In the genomic region with DNA sequence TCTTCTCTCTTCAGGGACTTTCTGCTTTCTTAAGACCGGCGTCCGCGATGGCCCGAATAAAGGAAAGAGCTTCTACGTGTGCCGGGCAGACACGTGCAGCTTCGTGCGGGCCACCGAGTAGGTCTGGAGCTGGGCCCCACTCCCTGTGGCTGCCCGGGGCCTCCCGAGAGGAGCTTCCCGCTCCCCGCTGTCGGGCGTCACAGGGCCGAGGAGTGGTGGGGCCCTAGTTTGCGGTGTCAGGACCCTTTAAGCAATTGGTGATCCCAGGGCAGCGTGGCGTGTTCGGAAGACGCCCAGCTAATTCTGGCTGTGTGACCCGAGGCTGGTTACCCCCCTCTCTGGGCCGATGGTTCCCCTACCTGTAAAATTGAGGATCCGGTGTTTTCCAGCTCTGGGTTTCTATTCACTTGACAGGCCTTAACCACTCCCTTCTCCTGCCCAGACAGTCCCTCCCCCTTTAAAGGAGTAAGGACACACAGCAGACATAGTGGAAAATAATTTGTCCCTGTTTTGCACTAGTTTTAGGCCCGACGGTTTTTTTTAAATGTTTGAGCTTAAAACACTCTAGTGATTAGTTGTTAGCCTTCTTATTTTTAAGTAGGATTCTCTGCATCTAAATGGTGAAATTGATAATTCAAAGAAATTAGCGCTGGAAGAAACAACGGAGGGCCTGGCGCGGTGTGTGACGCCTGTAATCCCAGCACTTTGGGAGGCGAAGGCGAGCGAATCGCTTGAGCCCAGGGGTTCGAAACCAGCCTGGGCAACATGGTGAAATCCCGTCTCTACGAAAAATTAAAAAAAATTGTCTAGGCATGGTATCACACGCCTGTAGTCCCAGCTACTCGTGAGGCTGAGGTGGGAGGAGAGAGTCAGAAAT, we compare ENCODE assay signal across 8 cellular contexts. TPM values are rescaled to one million over a fixed set of nuclear protein-coding genes. Genes with fewer than 3 reads are reported as not detected.
DNase-seq lines count a peak whose midpoint lies in the region; ATAC-seq, FAIRE-seq and TF ChIP-seq lines count a peak whose summit lies in the region.

No MANE protein-coding gene starts in this region.

- H3K4ac ChIP-seq in neuronal stem cell (ENCODE audit: low read length): no peak overlapping the region

- H2BK120ac ChIP-seq in neuronal stem cell (ENCODE audit: low read depth, low read length): no peak overlapping the region

- FAIRE-seq in HTR-8/SVneo (lab: Jason Lieb, UNC): no peak

- H3K4me1 ChIP-seq in neuronal stem cell (ENCODE audit: control insufficient read depth in 2 of 2, insufficient read depth in 1 of 2, low read depth in 1 of 2, low read length in 2 of 2): peaks cover 0 to 2% of the 10 kb centered on the region in 2 donors

- no peaks in the 10 kb centered on the region for H3K27me3 ChIP-seq in neuronal stem cell (ENCODE audit: control insufficient read depth in 3 of 3, insufficient read depth in 3 of 3, low read depth in 1 of 3, low read length in 3 of 3)

- peak overlapping the region; percentile 27 for H3K18ac ChIP-seq in neuronal stem cell (ENCODE audit: low read length)

- no peak overlapping the region for H2BK5ac ChIP-seq in neuronal stem cell (ENCODE audit: low read length)

- H3K4me1 Mint-ChIP-seq in T-helper 17 cell: peaks cover 24% of the 10 kb centered on the region

- H3K9me3 ChIP-seq in T-helper 17 cell (ENCODE audit: control insufficient read depth, low read length, poor library complexity, severe bottlenecking) (no peaks in the 10 kb centered on the region), neuronal stem cell (replicated peaks in 1 of 2; ENCODE audit: control insufficient read depth in 2 of 2, insufficient read depth in 1 of 2, low read depth in 1 of 2, low read length in 2 of 2) (no peaks in the 10 kb centered on the region)

- peak overlapping the region; percentile 89 for H2AFZ ChIP-seq in neuronal stem cell (ENCODE audit: low read length)

- peak overlapping the region; percentile 25 for H3K14ac ChIP-seq in neuronal stem cell (ENCODE audit: low read length)

- H3K4me3 ChIP-seq in fibroblast of pulmonary artery (replicated peaks; ENCODE audit: low read depth, low read length): peak overlapping the region; percentile 87
- H3K4me3 ChIP-seq in neuronal stem cell (ENCODE audit: low read length in 2 of 2): peak overlapping the region; percentile 86 to 97

- H2AK5ac ChIP-seq in neuronal stem cell (ENCODE audit: low read depth, low read length): peak overlapping the region; percentile 14

- no peak overlapping the region for H3K27ac Mint-ChIP-seq in T-helper 17 cell

- H3K79me1 ChIP-seq in neuronal stem cell (ENCODE audit: low read depth, low read length): peaks cover 2% of the 10 kb centered on the region

- H2BK12ac ChIP-seq in neuronal stem cell (ENCODE audit: low read length): no peak overlapping the region

- no CpG with 5 or more reads among the region's 42 CpGs for WGBS in neuronal stem cell (ENCODE audit: extremely low coverage in 2 of 2, insufficient read length in 2 of 2, insufficient replicate concordance in 1 of 2), 2 donors

- DNase-seq in NCI-H146 (lab: John Stamatoyannopoulos, UW) (peak; percentile 43), NCI-H146 treated with DMSO at 0.1 percent for 48 hours (lab: John Stamatoyannopoulos, UW; ENCODE audit: unreplicated experiment) (no peak), T-helper 17 cell (peak in 2 of 3 donors; percentile 16 to 33), fibroblast of pulmonary artery (ENCODE audit: low read depth) (peak; percentile 55), neuronal stem cell (ENCODE audit: low spot score) (no peak), HTR-8/SVneo (ENCODE audit: insufficient read length, low spot score) (no peak)

- H2BK15ac ChIP-seq in neuronal stem cell (ENCODE audit: low read length): no peak overlapping the region

- no peak overlapping the region for H4K91ac ChIP-seq in neuronal stem cell (ENCODE audit: low read depth, low read length, poor library complexity)

- H3K9ac ChIP-seq in neuronal stem cell (ENCODE audit: low read depth, low read length, poor library complexity): peak overlapping the region; percentile 85

- peak overlapping the region; percentile 6 for H3K23ac ChIP-seq in neuronal stem cell (ENCODE audit: low read depth, low read length, poor library complexity)

- no peak overlapping the region for H4K8ac ChIP-seq in neuronal stem cell (ENCODE audit: low read depth, low read length)

- H3K4me2 ChIP-seq in neuronal stem cell (ENCODE audit: insufficient read depth, low read length, poor library complexity, severe bottlenecking): peak overlapping the region; percentile 95

- H3K4me3 Mint-ChIP-seq in T-helper 17 cell: no peak overlapping the region

- TF ChIP-seq CTCF in fibroblast of pulmonary artery (IDR thresholded peaks at IDR 0.05; ENCODE audit: low read length, missing control alignments): no peak

- ATAC-seq in GM19324 (IDR thresholded peaks at IDR 0.05; ENCODE audit: low FRiP score, unreplicated experiment) (peak; percentile 16), HG03571 (IDR thresholded peaks at IDR 0.05; ENCODE audit: unreplicated experiment) (peak; percentile 2), T-helper 17 cell (peak; percentile 4)

- H3K36me3 ChIP-seq in neuronal stem cell (replicated peaks in 1 of 2; ENCODE audit: control insufficient read depth in 2 of 2, insufficient read depth in 2 of 2, low read length in 2 of 2): peaks cover 0 to 34% of the 10 kb centered on the region in 2 donors

- H3K36me3 Mint-ChIP-seq in T-helper 17 cell (ENCODE audit: low read depth): no peaks in the 10 kb centered on the region

- no peak overlapping the region for H3K27ac ChIP-seq in neuronal stem cell (replicated peaks; ENCODE audit: low read length)

- H3K27me3 Mint-ChIP-seq in T-helper 17 cell: no peaks in the 10 kb centered on the region

RNA-seq across cellular contexts. Expression of gene TTF2, which starts 0.6 kb away (rescaled TPM):
- 10 to 100 TPM; 49.2 to 50.9 TPM for total RNA-seq in T-helper 17 cell
- 11.5 TPM for polyA plus RNA-seq in neuronal stem cell (2013, experiment 1 of 2)
- 11.6 TPM for polyA plus RNA-seq in neuronal stem cell (2013, experiment 2 of 2)

RNA-seq across cellular contexts. Expression of gene CD101, which starts 59.1 kb away (rescaled TPM):
- total RNA-seq in T-helper 17 cell: 1 to 10 TPM; 1.9 to 5.7 TPM
- 0.66 TPM for polyA plus RNA-seq in neuronal stem cell (2013, experiment 1 of 2)
- 0.43 TPM for polyA plus RNA-seq in neuronal stem cell (2013, experiment 2 of 2)

Comparison
In these comparisons a context has a peak if more than half of its experiments do, and no peak if none do; other contexts are left out.
1. DNase-seq: peak in NCI-H146 (single experiment), T-helper 17 cell (2 of 3) and fibroblast of pulmonary artery (single experiment); none in NCI-H146 treated with DMSO at 0.1 percent for 48 hours (single experiment), neuronal stem cell (single experiment) and HTR-8/SVneo (single experiment).
2. Peak in every context shown above with its lines, with median percentiles within 50 percentile points of each other: ATAC-seq.